ENCODE assay signal across 28 cellular contexts in genomic region chr17:58734811-58735210, GRCh38. TPM values are rescaled to one million over a fixed set of nuclear protein-coding genes. Genes with fewer than 3 reads are reported as not detected.
"Had no signal": no experiment of that assay in that cellular context is flagged by ENCODE, and none has a peak within 500 bp of the region (broad histone marks: within the 10 kb centered on the region; RNA-seq: fewer than 3 reads in every experiment).

No MANE protein-coding gene starts in this region.

- H3K27me3 ChIP-seq: esophagus muscularis mucosa, foreskin keratinocyte, gastroesophageal sphincter, heart left ventricle, hepatocyte, left lung, neural progenitor cell, right atrium auricular region, sigmoid colon, stomach, thyroid gland, vagina had no signal

- H3K4me3 ChIP-seq: esophagus muscularis mucosa, gastroesophageal sphincter, heart left ventricle, hepatocyte, left lung, neural progenitor cell, prostate gland, right atrium auricular region, sigmoid colon, stomach, thyroid gland, vagina had no signal

- H3K9me3 ChIP-seq: esophagus muscularis mucosa, gastroesophageal sphincter, heart left ventricle, left lung, prostate gland, right atrium auricular region, sigmoid colon, stomach, thyroid gland, vagina had no signal

- H3K27ac ChIP-seq: esophagus muscularis mucosa, foreskin keratinocyte, gastroesophageal sphincter, heart left ventricle, hepatocyte, left lung, neural progenitor cell, parathyroid adenoma, prostate gland, right atrium auricular region, sigmoid colon, stomach, thyroid gland, vagina had no signal

- H3K27me3 Mint-ChIP-seq: dendritic cell treated with granulocyte-macrophage colony-stimulating factor and Interleukin-4, amounts not matched to agents 40 ng/mL and 50 ng/mL, for 4 days; naive thymus-derived CD4-positive, alpha-beta T cell had no signal

- H3K36me3 ChIP-seq: neural progenitor cell, prostate gland, right atrium auricular region, thyroid gland had no signal

- H3K9me3 Mint-ChIP-seq: dendritic cell treated with granulocyte-macrophage colony-stimulating factor and Interleukin-4, amounts not matched to agents 40 ng/mL and 50 ng/mL, for 4 days; mesothelial cell of epicardium; naive thymus-derived CD4-positive, alpha-beta T cell; nephron; neural progenitor cell; stimulated activated effector memory CD8-positive, alpha-beta T cell treated with anti-CD3 and anti-CD28 coated beads, Interleukin-12 subunit alpha, Interleukin-12 subunit beta, amount 100 ng/mL, for 72 hours had no signal

- H2AFZ ChIP-seq: hepatocyte, neural progenitor cell, parathyroid adenoma had no signal

- H3K4me3 Mint-ChIP-seq: dendritic cell treated with granulocyte-macrophage colony-stimulating factor and Interleukin-4, amounts not matched to agents 40 ng/mL and 50 ng/mL, for 4 days; mesothelial cell of epicardium; naive thymus-derived CD4-positive, alpha-beta T cell; nephron; neural progenitor cell; stimulated activated effector memory CD8-positive, alpha-beta T cell treated with anti-CD3 and anti-CD28 coated beads, Interleukin-12 subunit alpha, Interleukin-12 subunit beta, amount 100 ng/mL, for 72 hours had no signal

- FAIRE-seq: endothelial cell of umbilical vein, islet of Langerhans had no signal

- H3K36me3 Mint-ChIP-seq: neural progenitor cell had no signal

- H3K4me2 ChIP-seq: hepatocyte, neural progenitor cell had no signal

- H3K4me1 ChIP-seq: esophagus muscularis mucosa, foreskin keratinocyte, gastroesophageal sphincter, heart left ventricle, left lung, neural progenitor cell, parathyroid adenoma, prostate gland, right atrium auricular region, sigmoid colon, stomach, thyroid gland, vagina had no signal

- H3K4me1 Mint-ChIP-seq: mesothelial cell of epicardium; naive thymus-derived CD4-positive, alpha-beta T cell; nephron; neural progenitor cell; stimulated activated effector memory CD8-positive, alpha-beta T cell treated with anti-CD3 and anti-CD28 coated beads, Interleukin-12 subunit alpha, Interleukin-12 subunit beta, amount 100 ng/mL, for 72 hours had no signal

- H3K9ac ChIP-seq: neural progenitor cell, parathyroid adenoma had no signal

- ATAC-seq: foreskin keratinocyte; gastroesophageal sphincter; heart left ventricle; left cardiac atrium; left lung; naive thymus-derived CD4-positive, alpha-beta T cell; stimulated activated effector memory CD8-positive, alpha-beta T cell treated with anti-CD3 and anti-CD28 coated beads, Interleukin-12 subunit alpha, Interleukin-12 subunit beta, amount 100 ng/mL, for 72 hours had no signal

- H3K27ac Mint-ChIP-seq: dendritic cell treated with granulocyte-macrophage colony-stimulating factor and Interleukin-4, amounts not matched to agents 40 ng/mL and 50 ng/mL, for 4 days; mesothelial cell of epicardium; nephron; neural progenitor cell; stimulated activated effector memory CD8-positive, alpha-beta T cell treated with anti-CD3 and anti-CD28 coated beads, Interleukin-12 subunit alpha, Interleukin-12 subunit beta, amount 100 ng/mL, for 72 hours had no signal

- DNase-seq: effector CD8-positive, alpha-beta T cell; foreskin keratinocyte; heart left ventricle; left cardiac atrium; left lung; mesenchymal stem cell; naive thymus-derived CD4-positive, alpha-beta T cell; sigmoid colon; stimulated activated CD4-positive, alpha-beta T cell treated with anti-CD3 and anti-CD28 coated beads, Interleukin-2, amount 100 ng/mL, for 24 hours; stimulated activated CD4-positive, alpha-beta T cell treated with anti-CD3 and anti-CD28 coated beads, Interleukin-4, amount 100 ng/mL, for 24 hours; stimulated activated naive CD4-positive, alpha-beta T cell treated with Interleukin-2 at 50 U/mL for 16 hours; stomach; thyroid gland; trophoblast cell had no signal

RNA-seq across cellular contexts. Expression of gene PPM1E, which starts 20.8 kb away (rescaled TPM):
- total RNA-seq: endothelial cell of umbilical vein had no signal
- polyA plus RNA-seq: naive thymus-derived CD4-positive, alpha-beta T cell had no signal

RNA-seq across cellular contexts. Expression of gene TEX14, which starts 43.0 kb away (rescaled TPM):
- total RNA-seq: endothelial cell of umbilical vein, right atrium auricular region, stomach, vagina had no signal
- polyA plus RNA-seq: foreskin keratinocyte; hepatocyte; naive thymus-derived CD4-positive, alpha-beta T cell had no signal
